In genomic region chr15:64742385-64742784, GRCh38 we compare ENCODE assay signal across 34 cellular contexts. TPM values are rescaled to one million over a fixed set of nuclear protein-coding genes. Genes with fewer than 3 reads are reported as not detected.
DNase-seq lines count a peak whose midpoint lies in the region; ATAC-seq and TF ChIP-seq lines count a peak whose summit lies in the region.
"Had no signal": no experiment of that assay in that cellular context is flagged by ENCODE, and none has a peak within 500 bp of the region (broad histone marks: within the 10 kb centered on the region; RNA-seq: fewer than 3 reads in every experiment).

No MANE protein-coding gene starts in this region.

- DNase-seq in esophagus squamous epithelium (lab: John Stamatoyannopoulos, UW) (no peak), left ventricle myocardium superior (peak; percentile 55), omental fat pad (ENCODE audit: low spot score) (no peak), prostate gland (ENCODE audit: low spot score) (no peak), SHP77 treated with DMSO at 0.1 percent for 48 hours (lab: John Stamatoyannopoulos, UW) (no peak)
- DNase-seq: ACHN; activated CD4-positive, alpha-beta T cell treated with anti-CD3 and anti-CD28 coated beads for 36 hours; activated CD8-positive, alpha-beta memory T cell treated with anti-CD3 and anti-CD28 coated beads, Interleukin-2, amount 50 U/mL, for 48 hours; activated CD8-positive, alpha-beta T cell treated with anti-CD3 and anti-CD28 coated beads for 36 hours; activated naive CD4-positive, alpha-beta T cell treated with anti-CD3 and anti-CD28 coated beads for 36 hours; BE2C; dermis blood vessel endothelial cell; DMS153; hypothalamus; immature natural killer cell; KG1; naive B cell; NCI-H2029; NCI-H2227 treated with DMSO at 0.1 percent for 48 hours; NCI-H526 treated with DMSO at 0.1 percent for 48 hours; NK-92 treated with Interleukin-12 subunit alpha and Interleukin-12 subunit beta, amount 100 ng/mL, for 24 hours; nucleus accumbens; PC-9; spleen; stimulated activated CD8-positive, alpha-beta memory T cell treated with anti-CD3 and anti-CD28 coated beads, Interleukin-4, amount 100 ng/mL, for 48 hours; stimulated activated naive CD8-positive, alpha-beta T cell treated with anti-CD3 and anti-CD28 coated beads, Interleukin-15, amount 100 ng/mL, for 72 hours; trophoblast cell had no signal

- WGBS in esophagus squamous epithelium, 2 donors: 72 to 83% methylated on average over 1 to 4 of the region's 8 CpGs
- 94% methylated on average over 8 of the region's 8 CpGs for WGBS in prostate gland

- peaks cover 0 to 3% (median 0%) of the 10 kb centered on the region in 4 donors for H3K27me3 ChIP-seq in esophagus squamous epithelium
- no peaks in the 10 kb centered on the region for H3K27me3 ChIP-seq in stomach smooth muscle (ENCODE audit: control insufficient read depth in 1 of 2, insufficient read depth in 2 of 2, low read length in 2 of 2)
- no peaks in the 10 kb centered on the region for H3K27me3 ChIP-seq in prostate gland (replicated peaks; ENCODE audit: insufficient read depth)
- H3K27me3 ChIP-seq: BE2C had no signal

- TF ChIP-seq CTCF in esophagus squamous epithelium (IDR thresholded peaks at IDR 0.05) (no peak), omental fat pad (IDR thresholded peaks at IDR 0.05) (no peak), prostate gland (IDR thresholded peaks at IDR 0.05) (no peak)

- TF ChIP-seq POLR2A in esophagus squamous epithelium (IDR thresholded peaks at IDR 0.05) (no peak), prostate gland (IDR thresholded peaks at IDR 0.05) (no peak)

- H3K36me3 ChIP-seq in esophagus squamous epithelium (no peaks in the 10 kb centered on the region), stomach smooth muscle (ENCODE audit: control insufficient read depth in 2 of 2, insufficient read depth in 2 of 2, low read length in 2 of 2) (peaks cover 0 to 14% of the 10 kb centered on the region in 2 donors), prostate gland (no peaks in the 10 kb centered on the region)
- H3K36me3 ChIP-seq: BE2C, left lung, spleen had no signal

- intact Hi-C loops in esophagus squamous epithelium (cut with DNase I) (loop anchor here (5.0 kb wide), 1 partner anchor 65 kb away; no protein-coding TSS in a partner anchor), left ventricle myocardium superior (cut with micrococcal nuclease) (loop anchor here (5.0 kb wide), 1 partner anchor 70 kb away; no protein-coding TSS in a partner anchor), prostate gland (cut with DNase I) (loop anchor here (5.0 kb wide), 1 partner anchor 165 kb away; no protein-coding TSS in a partner anchor)

- H3K4me1 ChIP-seq in esophagus squamous epithelium (peaks cover 7 to 42% (median 8%) of the 10 kb centered on the region in 3 donors), stomach smooth muscle (ENCODE audit: control insufficient read depth, insufficient read depth, low read length) (peaks cover 78% of the 10 kb centered on the region), prostate gland (replicated peaks) (peaks cover 3% of the 10 kb centered on the region)

- H3K9me3 ChIP-seq in esophagus squamous epithelium (no peaks in the 10 kb centered on the region), stomach smooth muscle (ENCODE audit: control insufficient read depth in 2 of 2, low read length in 2 of 2) (no peaks in the 10 kb centered on the region), prostate gland (no peaks in the 10 kb centered on the region)
- H3K9me3 ChIP-seq: BE2C, left lung, spleen had no signal

- H3K27ac ChIP-seq in esophagus squamous epithelium (peak overlapping the region; percentile 12 to 88 (median 74)), stomach smooth muscle (ENCODE audit: low read length) (peak overlapping the region; percentile 98), prostate gland (no peak overlapping the region)
- H3K27ac ChIP-seq: HL-60, left lung, PC-9, spleen had no signal

- ATAC-seq in left ventricle myocardium superior (peak; percentile 34), omental fat pad (ENCODE audit: low FRiP score) (peak; percentile 6), GM19328 (IDR thresholded peaks at IDR 0.05; ENCODE audit: unreplicated experiment) (no peak), GM21423 (IDR thresholded peaks at IDR 0.05; ENCODE audit: unreplicated experiment) (no peak)
- ATAC-seq: activated CD4-positive, alpha-beta T cell treated with anti-CD3 and anti-CD28 coated beads for 36 hours; activated CD8-positive, alpha-beta T cell treated with anti-CD3 and anti-CD28 coated beads for 36 hours; HCT116; left lung; stimulated activated naive CD8-positive, alpha-beta T cell treated with anti-CD3 and anti-CD28 coated beads, Interleukin-15, amount 100 ng/mL, for 72 hours had no signal

- H3K9ac ChIP-seq in stomach smooth muscle (ENCODE audit: low read length in 2 of 2): peak overlapping the region; percentile 25 to 47

- H3K4me3 ChIP-seq in esophagus squamous epithelium (no peak overlapping the region), stomach smooth muscle (ENCODE audit: low read length in 2 of 2) (no peak overlapping the region), prostate gland (no peak overlapping the region)
- H3K4me3 ChIP-seq: left lung, PC-9, spleen had no signal

RNA-seq across cellular contexts. Expression of gene RBPMS2, which starts 33.0 kb away (rescaled TPM):
- total RNA-seq in esophagus squamous epithelium (1 to 10 TPM in 2 of 4 donors, under 1 TPM in 1, not detected in 1; 0.75 to 5.0 (median 1.3) TPM), left ventricle myocardium superior (213 TPM), omental fat pad (1 to 10 TPM; 1.4 to 3.1 (median 2.8) TPM), prostate gland (10 to 100 TPM in 1 of 2 donors, 1 to 10 TPM in 1; 2.3 to 14.0 TPM)
- total RNA-seq: activated CD4-positive, alpha-beta T cell treated with anti-CD3 and anti-CD28 coated beads for 36 hours; activated CD8-positive, alpha-beta T cell treated with anti-CD3 and anti-CD28 coated beads for 36 hours; activated naive CD4-positive, alpha-beta T cell treated with anti-CD3 and anti-CD28 coated beads for 36 hours; dermis blood vessel endothelial cell; T-helper 2 cell treated with Interferon-gamma antibody and Interleukin-4, amounts not matched to agents 100 ng/mL and 5 ng/mL, for 36 hours had no signal

Comparison
In these comparisons a context has a peak if more than half of its experiments do, and no peak if none do; other contexts are left out.
1. H3K27ac ChIP-seq: peak in esophagus squamous epithelium (4 of 4) and stomach smooth muscle (single experiment); none in prostate gland (0 of 2).
2. ATAC-seq: peak in left ventricle myocardium superior (single experiment) and omental fat pad (single experiment); none in GM19328 (single experiment) and GM21423 (single experiment).
3. RNA of gene RBPMS2, which starts 33.0 kb away (total RNA-seq): 213 TPM in left ventricle myocardium superior (single experiment); 2.3 to 14.0 TPM in prostate gland, 1.4 to 3.1 TPM in omental fat pad and 0.75 to 5.0 TPM in esophagus squamous epithelium; every median in the first group is over 10 times any median in the second.